ENCODE assay signal across 7 cellular contexts in the genomic region with DNA sequence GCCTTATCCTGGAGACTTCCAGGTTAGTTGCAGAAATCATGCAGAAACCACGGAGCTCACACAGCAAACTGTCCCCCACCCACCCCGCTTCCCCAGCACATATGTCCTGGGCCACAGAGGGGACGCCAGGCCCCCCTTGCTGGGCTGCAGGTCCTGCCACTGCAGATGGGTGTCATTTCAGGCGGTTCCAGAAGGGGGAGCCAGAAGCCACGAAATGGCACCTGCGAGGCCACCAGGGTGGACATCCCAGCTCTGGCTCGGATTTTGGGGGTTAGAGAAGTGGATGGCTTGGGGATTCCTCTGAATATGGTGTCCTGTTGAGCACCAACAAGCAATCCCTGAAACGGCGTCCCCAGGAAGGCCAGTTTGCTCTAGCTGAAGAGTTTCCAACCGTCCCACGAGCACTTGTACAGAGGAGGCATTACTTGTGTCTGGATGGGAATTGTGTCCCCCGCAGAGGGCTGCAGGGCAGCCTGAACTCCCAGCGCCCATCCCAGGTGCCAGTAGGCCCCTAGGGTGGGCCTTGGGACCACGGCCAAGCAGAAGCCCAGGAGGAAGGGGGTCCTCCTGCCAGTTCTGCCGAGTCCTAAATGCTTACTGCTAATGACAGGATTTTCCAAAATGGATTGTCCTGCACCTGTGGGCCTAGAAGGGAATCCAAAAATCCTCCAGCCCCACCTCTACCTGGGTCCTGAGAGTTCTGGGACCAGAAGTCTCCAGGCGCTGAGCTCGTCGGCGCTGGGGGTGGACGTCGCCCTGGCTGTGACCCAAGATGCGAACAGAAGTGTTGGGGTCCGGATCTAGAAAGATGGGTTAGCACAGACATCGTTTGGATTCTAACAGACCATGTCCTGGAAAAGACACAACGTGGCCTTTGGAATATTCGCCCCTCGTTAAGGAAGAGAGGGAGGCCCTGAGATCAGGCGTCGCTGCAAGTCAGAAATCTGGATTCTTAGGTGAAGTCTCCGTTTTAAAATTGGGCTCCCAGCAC. TPM values are rescaled to one million over a fixed set of nuclear protein-coding genes. Genes with fewer than 3 reads are reported as not detected.
DNase-seq lines count a peak whose midpoint lies in the region; ATAC-seq and TF ChIP-seq lines count a peak whose summit lies in the region.

No MANE protein-coding gene starts in this region.

- H3K4me3 ChIP-seq in HFF-Myc (replicated peaks; ENCODE audit: low read depth, low read length) (no peak overlapping the region), SJCRH30 (no peak overlapping the region), sigmoid colon (no peak overlapping the region)

- intact Hi-C loops in left ventricle myocardium superior (cut with micrococcal nuclease), result loop anchor here (5.0 kb wide), 1 partner anchor 261 kb away; no protein-coding TSS in a partner anchor
- intact Hi-C loops in sigmoid colon (cut with DNase I), result loop anchor here (1.0 kb wide), 1 partner anchor 147 kb away; no protein-coding TSS in a partner anchor

- H3K36me3 ChIP-seq in SJCRH30, result no peaks in the 10 kb centered on the region
- peaks cover 0 to 17% (median 0%) of the 10 kb centered on the region in 4 donors for H3K36me3 ChIP-seq in sigmoid colon

- H3K27ac ChIP-seq in SJCRH30 (no peak overlapping the region), sigmoid colon (no peak overlapping the region)

- TF ChIP-seq POLR2A in sigmoid colon (IDR thresholded peaks at IDR 0.05), result no peak

- H3K9me3 ChIP-seq in SJCRH30 (replicated peaks) (no peaks in the 10 kb centered on the region), sigmoid colon (no peaks in the 10 kb centered on the region)

- ATAC-seq in left ventricle myocardium superior, result peak; percentile 60

- no peaks in the 10 kb centered on the region for H3K27me3 ChIP-seq in SJCRH30
- H3K27me3 ChIP-seq in sigmoid colon, result no peaks in the 10 kb centered on the region

- WGBS in sigmoid colon, 2 donors, result 52 to 65% methylated on average over 30 of the region's 30 CpGs

- H3K4me1 ChIP-seq in SJCRH30 (peaks cover 6% of the 10 kb centered on the region; the same call in 1 of the 2 replicates), sigmoid colon (peaks cover 0 to 17% (median 5%) of the 10 kb centered on the region in 4 donors)

- no peak for TF ChIP-seq EP300 in sigmoid colon (IDR thresholded peaks at IDR 0.05)

- peak; percentile 86 for TF ChIP-seq CTCF in HFF-Myc (IDR thresholded peaks at IDR 0.05; ENCODE audit: low read depth, low read length, missing control alignments)
- TF ChIP-seq CTCF in sigmoid colon (IDR thresholded peaks at IDR 0.05), result peak; percentile 56 to 88 (median 80)

- DNase-seq in G401 (ENCODE audit: low spot score), result peak; percentile 56
- DNase-seq in HFF-Myc (ENCODE audit: extremely low read depth, low read depth), result no peak
- DNase-seq in SJCRH30, result peak; percentile 49 to 70
- peak; percentile 54 for DNase-seq in activated naive CD8-positive, alpha-beta T cell treated with anti-CD3 and anti-CD28 coated beads, Interleukin-2, amount 50 U/mL, for 16 hours (ENCODE audit: low read depth, low spot score)
- peak; percentile 78 for DNase-seq in left ventricle myocardium superior
- DNase-seq in sigmoid colon, result peak; percentile 84
- no peak for DNase-seq in NCI-H187 treated with DMSO at 0.1 percent for 48 hours (lab: John Stamatoyannopoulos, UW)

- in situ Hi-C loops in G401 (cut with HindIII; ENCODE audit: low sequenced_read_pairs), result loop anchor here (10.0 kb wide), 1 partner anchor 204 kb away; no protein-coding TSS in a partner anchor

RNA-seq across cellular contexts. Expression of a gene that starts 14.6 kb away (rescaled TPM):
- 6.8 and 11.9 TPM in 2 replicates for total RNA-seq in G401 (2014; rRNA removed; shearing (Covaris generic))
- 4.9 and 5.7 TPM in 2 replicates for total RNA-seq in SJCRH30 (2014; rRNA removed; shearing (Covaris generic))
- total RNA-seq in left ventricle myocardium superior (18.7 TPM), sigmoid colon (10 to 100 TPM in 3 of 4 donors, 1 to 10 TPM in 1; 7.3 to 13.8 (median 11.1) TPM)
- 10 to 100 TPM in 1 of 3 donors, 1 to 10 TPM in 2; 1.6 to 12.4 (median 2.4) TPM for polyA plus RNA-seq in sigmoid colon

Comparison
In these comparisons a context has a peak if more than half of its experiments do, and no peak if none do; other contexts are left out.
1. DNase-seq: peak in G401 (single experiment), SJCRH30 (2 of 2), activated naive CD8-positive, alpha-beta T cell treated with anti-CD3 and anti-CD28 coated beads, Interleukin-2, amount 50 U/mL, for 16 hours (single experiment), left ventricle myocardium superior (single experiment) and sigmoid colon (single experiment); none in HFF-Myc (single experiment) and NCI-H187 treated with DMSO at 0.1 percent for 48 hours (single experiment).